In genomic region chr19:38457690-38458405, GRCh38 we compare ENCODE assay signal across 1 cellular context.
TF ChIP-seq lines count a peak whose summit lies in the region.

No MANE protein-coding gene starts in this region.

TF ChIP-seq in A549, 52 proteins besides CTCF, POLR2A, EP300 and RAD21 (continued from another document):
- TF ChIP-seq JUNB (IDR thresholded peaks at IDR 0.05) (no peak), REST (IDR thresholded peaks at IDR 0.05) (no peak), TP53 (CRISPR knock-in tag; IDR thresholded peaks at IDR 0.05) (no peak)
